15 cellular contexts compared by ENCODE assay signal in the genomic region with DNA sequence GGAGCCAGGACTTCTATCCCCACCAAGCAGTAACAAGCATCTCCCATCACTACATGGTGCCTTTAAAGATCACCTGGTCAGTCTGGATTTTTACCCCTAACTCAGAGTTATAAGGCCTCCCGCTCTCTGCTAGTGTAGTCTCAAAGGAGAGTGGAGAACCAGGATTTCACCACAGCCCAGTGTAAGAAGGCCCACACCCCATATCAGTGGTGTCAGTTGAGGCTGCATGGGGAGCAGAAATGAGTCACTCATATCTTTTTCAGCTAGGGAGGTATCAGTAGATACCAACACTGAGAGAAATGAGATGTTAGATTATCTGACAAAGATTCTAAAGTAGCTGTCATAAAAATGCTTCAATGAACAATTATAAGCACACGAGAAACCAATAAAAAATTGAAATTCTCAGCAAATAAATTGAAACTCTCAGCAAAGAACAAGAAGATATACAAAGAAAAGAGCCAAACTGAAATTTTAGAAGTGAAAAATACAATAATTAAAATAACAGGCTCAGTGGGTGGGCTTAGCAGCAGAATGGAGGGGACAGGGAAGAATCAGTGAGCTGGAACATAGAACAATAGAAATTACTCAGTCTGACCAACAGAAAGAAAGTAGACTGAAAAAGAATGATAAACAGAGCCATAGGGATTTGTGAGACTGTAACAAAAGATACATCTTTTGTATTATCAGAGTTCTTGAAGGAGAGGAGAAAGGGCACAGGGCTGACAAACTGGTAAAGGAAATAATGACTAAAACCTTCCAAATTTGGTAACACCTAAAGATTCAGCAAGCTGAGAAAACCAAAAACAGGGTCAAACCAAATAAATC.
A peak's percentile ranks its signal among the peaks of the same experiment; 100 is the strongest.
DNase-seq lines count a peak whose midpoint lies in the region; ATAC-seq, FAIRE-seq and TF ChIP-seq lines count a peak whose summit lies in the region.
"Had no signal": no experiment of that assay in that cellular context is flagged by ENCODE, and none has a peak within 500 bp of the region (broad histone marks: within the 10 kb centered on the region; RNA-seq: fewer than 3 reads in every experiment).

No MANE protein-coding gene starts in this region.

- DNase-seq in NK-92 treated with Interleukin-12 subunit alpha and Interleukin-12 subunit beta, amount 100 ng/mL, for 24 hours (lab: John Stamatoyannopoulos, UW), result peak; percentile 54
- DNase-seq in NK-92 (lab: John Stamatoyannopoulos, UW; ENCODE audit: unreplicated experiment), result no peak
- peak; percentile 5 for DNase-seq in OCI-M2 (lab: John Stamatoyannopoulos, UW; ENCODE audit: unreplicated experiment)
- DNase-seq in K562 (ENCODE audit: extremely low read depth in 1 of 4, low spot score in 3 of 4), result peak; percentile 54 to 84 (median 68)
- no peak for DNase-seq in right atrium auricular region (ENCODE audit: low spot score)
- DNase-seq: 8988T; activated CD4-positive, alpha-beta T cell treated with anti-CD3 and anti-CD28 coated beads, Interleukin-2, amount 10 ng/mL, durations not matched to agents 7 days and 5 days; activated naive CD8-positive, alpha-beta T cell treated with anti-CD3 and anti-CD28 coated beads, Interleukin-2, amount 10 ng/mL, durations not matched to agents 7 days and 5 days; NCI-H1436 treated with DMSO at 0.1 percent for 48 hours; NCI-H69 had no signal

- H3K4me1 ChIP-seq in K562 (replicated peaks in 1 of 2; ENCODE audit: control insufficient read depth in 2 of 2, insufficient read depth in 2 of 2, low read length in 2 of 2) (peaks cover 6 to 12% of the 10 kb centered on the region in 2 experiments; a peak in 4 of 5 replicates), neutrophil (ENCODE audit: control insufficient read depth in 1 of 2, insufficient read depth in 1 of 2, low read depth in 1 of 2, low read length in 1 of 2) (peaks cover 50 to 57% of the 10 kb centered on the region in 2 experiments), right atrium auricular region (no peaks in the 10 kb centered on the region)

- H3K27me3 ChIP-seq in K562 (ENCODE audit: control insufficient read depth in 2 of 2, insufficient read depth in 2 of 2, low read length in 2 of 2), result no peaks in the 10 kb centered on the region
- no peaks in the 10 kb centered on the region for H3K27me3 ChIP-seq in neutrophil
- no peaks in the 10 kb centered on the region for H3K27me3 ChIP-seq in right atrium auricular region

- H3K4me3 ChIP-seq in K562 (no peak overlapping the region), neutrophil (ENCODE audit: low read depth in 1 of 2, low read length in 1 of 2) (no peak overlapping the region), right atrium auricular region (no peak overlapping the region)
- H3K4me3 ChIP-seq: coronary artery had no signal

- no peaks in the 10 kb centered on the region for H3K9me1 ChIP-seq in K562 (ENCODE audit: control insufficient read depth, insufficient read depth, low read length)

- H3K9ac ChIP-seq in K562 (ENCODE audit: insufficient read depth in 1 of 2, low read depth in 2 of 2, low read length in 2 of 2), result no peak overlapping the region

- peak; percentile 94 for TF ChIP-seq EP300 in K562 (IDR thresholded peaks at IDR 0.05; ENCODE audit: low read length)

- ATAC-seq in K562 (peak; percentile 94), HG02610 (IDR thresholded peaks at IDR 0.05; ENCODE audit: unreplicated experiment) (no peak), GM18867 (IDR thresholded peaks at IDR 0.05; ENCODE audit: unreplicated experiment) (no peak)

- H3K9me3 ChIP-seq in K562 (replicated peaks; ENCODE audit: control insufficient read depth, insufficient read depth, low read depth, low read length) (peaks cover 6% of the 10 kb centered on the region), neutrophil (no peaks in the 10 kb centered on the region), right atrium auricular region (peaks cover 0 to 38% of the 10 kb centered on the region in 2 donors)

- H4K20me1 ChIP-seq in K562 (replicated peaks; ENCODE audit: control insufficient read depth, insufficient read depth, low read length), result no peaks in the 10 kb centered on the region

- no TSS peak for BruUV-seq in K562 (replicated peaks; lab: Mats Ljungman, UMichigan)

- H3K36me3 ChIP-seq in K562 (ENCODE audit: control insufficient read depth, insufficient read depth, low read length), result no peaks in the 10 kb centered on the region
- H3K36me3 ChIP-seq in neutrophil, result no peaks in the 10 kb centered on the region
- H3K36me3 ChIP-seq in right atrium auricular region, result no peaks in the 10 kb centered on the region

- H2AFZ ChIP-seq in K562 (ENCODE audit: low read depth, low read length), result no peak overlapping the region

- H3K4me2 ChIP-seq in K562 (ENCODE audit: insufficient read depth, low read length), result peak overlapping the region; percentile 17; the same call in 1 of the 2 replicates

- WGBS in K562 (ENCODE audit: insufficient coverage, low coverage, missing lambda C conversion rate), result 0% methylated on average over 2 of the region's 2 CpGs

- peak; percentile 92 for FAIRE-seq in K562 (lab: Jason Lieb, UNC)
- FAIRE-seq: HTR-8/SVneo had no signal

- in situ Hi-C loops in K562 (cut with MboI), result no loop called here

- CTCF ChIA-PET in K562 (lab: Yijun Ruan, JAX; ENCODE audit: low intra/inter-chr PET ratio), result no interaction called here

- intact Hi-C loops in K562 (cut with micrococcal nuclease), result loop anchor here (2.0 kb wide), 1 partner anchor 17 kb away; no protein-coding TSS in a partner anchor

- no peaks in the 10 kb centered on the region for H3K79me2 ChIP-seq in K562 (ENCODE audit: control insufficient read depth, insufficient read depth, low read length)

- H3K27ac ChIP-seq in K562 (ENCODE audit: extremely low read depth, low read depth, low read length), result peak overlapping the region; percentile 6; the same call in 1 of the 3 replicates
- peak overlapping the region; percentile 83 for H3K27ac ChIP-seq in neutrophil
- no peak overlapping the region for H3K27ac ChIP-seq in right atrium auricular region
- H3K27ac ChIP-seq: coronary artery had no signal

- TF ChIP-seq CTCF in K562 (IDR thresholded peaks at IDR 0.05 in 2 of 3, conservative IDR thresholded peaks at IDR 0.05 in 1 of 3; ENCODE audit: insufficient read depth in 2 of 3, low read depth in 1 of 3, low read length in 3 of 3) (no peak), neutrophil (IDR thresholded peaks at IDR 0.05) (no peak), right atrium auricular region (IDR thresholded peaks at IDR 0.05) (no peak)

- no peak for TF ChIP-seq POLR2A in K562 (conservative IDR thresholded peaks at IDR 0.05)

- TF ChIP-seq RAD21 in K562 (CRISPR knock-in tag; conservative IDR thresholded peaks at IDR 0.05 in 1 of 2, IDR thresholded peaks at IDR 0.05 in 1 of 2), result no peak

- POLR2A ChIA-PET in K562 (lab: Yijun Ruan, JAX), result interaction anchor here (0.5 kb wide), 1 partner anchor 585 kb away, joined by 3 read pairs; no protein-coding TSS in a partner anchor

TF ChIP-seq in K562, 482 proteins besides CTCF, POLR2A, EP300 and RAD21 (continues in another document):
- TF ChIP-seq HMGN3 (IDR thresholded peaks at IDR 0.05; ENCODE audit: borderline replicate concordance, extremely low read depth, insufficient read length, low read depth, low read length) (no peak), PCBP2 (IDR thresholded peaks at IDR 0.05; ENCODE audit: low read depth, low read length, poor library complexity, severe bottlenecking) (no peak), IFI16 (CRISPR knock-in tag; IDR thresholded peaks at IDR 0.05) (no peak), PHTF2 (CRISPR knock-in tag; IDR thresholded peaks at IDR 0.05) (no peak), ZNF75A (CRISPR knock-in tag; IDR thresholded peaks at IDR 0.05) (no peak), FOXJ3 (CRISPR knock-in tag; IDR thresholded peaks at IDR 0.05) (no peak), SAP30 (IDR thresholded peaks at IDR 0.05; ENCODE audit: borderline replicate concordance, insufficient read depth, low read depth, low read length, poor library complexity, severe bottlenecking) (no peak), MCM3 (IDR thresholded peaks at IDR 0.05) (no peak), ZNF384 (IDR thresholded peaks at IDR 0.05; ENCODE audit: low read depth, low read length) (no peak), ZNF696 (CRISPR knock-in tag; conservative IDR thresholded peaks at IDR 0.05) (no peak)
- TF ChIP-seq, protein P1, sequence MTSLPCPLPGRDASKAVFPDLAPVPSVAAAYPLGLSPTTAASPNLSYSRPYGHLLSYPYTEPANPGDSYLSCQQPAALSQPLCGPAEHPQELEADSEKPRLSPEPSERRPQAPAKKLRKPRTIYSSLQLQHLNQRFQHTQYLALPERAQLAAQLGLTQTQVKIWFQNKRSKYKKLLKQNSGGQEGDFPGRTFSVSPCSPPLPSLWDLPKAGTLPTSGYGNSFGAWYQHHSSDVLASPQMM (CRISPR knock-in tag; IDR thresholded peaks at IDR 0.05), result no peak
- TF ChIP-seq, protein P2, sequence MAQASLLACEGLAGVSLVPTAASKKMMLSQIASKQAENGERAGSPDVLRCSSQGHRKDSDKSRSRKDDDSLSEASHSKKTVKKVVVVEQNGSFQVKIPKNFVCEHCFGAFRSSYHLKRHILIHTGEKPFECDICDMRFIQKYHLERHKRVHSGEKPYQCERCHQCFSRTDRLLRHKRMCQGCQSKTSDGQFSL (CRISPR knock-in tag; IDR thresholded peaks at IDR 0.05), result no peak
- TF ChIP-seq, protein P2 (tag; IDR thresholded peaks at IDR 0.05), result no peak
- TF ChIP-seq, protein P3, sequence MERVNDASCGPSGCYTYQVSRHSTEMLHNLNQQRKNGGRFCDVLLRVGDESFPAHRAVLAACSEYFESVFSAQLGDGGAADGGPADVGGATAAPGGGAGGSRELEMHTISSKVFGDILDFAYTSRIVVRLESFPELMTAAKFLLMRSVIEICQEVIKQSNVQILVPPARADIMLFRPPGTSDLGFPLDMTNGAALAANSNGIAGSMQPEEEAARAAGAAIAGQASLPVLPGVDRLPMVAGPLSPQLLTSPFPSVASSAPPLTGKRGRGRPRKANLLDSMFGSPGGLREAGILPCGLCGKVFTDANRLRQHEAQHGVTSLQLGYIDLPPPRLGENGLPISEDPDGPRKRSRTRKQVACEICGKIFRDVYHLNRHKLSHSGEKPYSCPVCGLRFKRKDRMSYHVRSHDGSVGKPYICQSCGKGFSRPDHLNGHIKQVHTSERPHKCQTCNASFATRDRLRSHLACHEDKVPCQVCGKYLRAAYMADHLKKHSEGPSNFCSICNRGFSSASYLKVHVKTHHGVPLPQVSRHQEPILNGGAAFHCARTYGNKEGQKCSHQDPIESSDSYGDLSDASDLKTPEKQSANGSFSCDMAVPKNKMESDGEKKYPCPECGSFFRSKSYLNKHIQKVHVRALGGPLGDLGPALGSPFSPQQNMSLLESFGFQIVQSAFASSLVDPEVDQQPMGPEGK (CRISPR knock-in tag; IDR thresholded peaks at IDR 0.05; ENCODE audit: borderline replicate concordance), result no peak

Comparison
In these comparisons a context has a peak if more than half of its experiments do, and no peak if none do; other contexts are left out.
1. DNase-seq: peak in NK-92 treated with Interleukin-12 subunit alpha and Interleukin-12 subunit beta, amount 100 ng/mL, for 24 hours (single experiment), OCI-M2 (single experiment) and K562 (4 of 4); none in NK-92 (single experiment) and right atrium auricular region (single experiment).
2. H3K27ac ChIP-seq: peak in K562 (single experiment) and neutrophil (single experiment); none in right atrium auricular region (0 of 2).